ENCODE assay signal across 1 cellular context in genomic region chr20:17896771-17897369, GRCh38.
TF ChIP-seq lines count a peak whose summit lies in the region.

No MANE protein-coding gene starts in this region.

TF ChIP-seq in HepG2, 621 proteins besides CTCF, POLR2A, EP300 and RAD21 (continued from another document):
- peak; percentile 82; the same call in 1 of the 2 replicates for TF ChIP-seq ZNF318 (CRISPR knock-in tag; IDR thresholded peaks at IDR 0.05)
- TF ChIP-seq JARID2 (CRISPR knock-in tag; IDR thresholded peaks at IDR 0.05; ENCODE audit: insufficient replicate concordance), result peak; percentile 83
- TF ChIP-seq IKZF4 (CRISPR knock-in tag; IDR thresholded peaks at IDR 0.05; ENCODE audit: borderline replicate concordance, low read depth, not compliant biosample characterization), result no peak
- peak; percentile 85 for TF ChIP-seq NKX3-1 (CRISPR knock-in tag; IDR thresholded peaks at IDR 0.05)
- TF ChIP-seq REST (IDR thresholded peaks at IDR 0.05; ENCODE audit: borderline replicate concordance in 1 of 2, low read depth in 1 of 2, low read length in 2 of 2), result peak in 1 of 2 experiments; percentile 79; a peak in 1 of 4 replicates
- peak; percentile 90 for TF ChIP-seq TGIF2 (CRISPR knock-in tag; IDR thresholded peaks at IDR 0.05)
- TF ChIP-seq SSRP1 (CRISPR knock-in tag; IDR thresholded peaks at IDR 0.05), result peak; percentile 87
- no peak for TF ChIP-seq TBP (CRISPR knock-in tag; IDR thresholded peaks at IDR 0.05)
- no peak for TF ChIP-seq GABPA (IDR thresholded peaks at IDR 0.05; ENCODE audit: low read depth, low read length)
- TF ChIP-seq GABPA (CRISPR knock-in tag; IDR thresholded peaks at IDR 0.05; ENCODE audit: low read depth), result peak; percentile 55
- peak; percentile 84 for TF ChIP-seq CREM (IDR thresholded peaks at IDR 0.05)
- no peak for TF ChIP-seq CREM (CRISPR knock-in tag; IDR thresholded peaks at IDR 0.05)
- TF ChIP-seq SOX5 (CRISPR knock-in tag; IDR thresholded peaks at IDR 0.05; ENCODE audit: borderline replicate concordance), result peak; percentile 94
- no peak for TF ChIP-seq TEF (CRISPR knock-in tag; IDR thresholded peaks at IDR 0.05)
- peak; percentile 63; the same call in 1 of the 2 replicates for TF ChIP-seq ZNF772 (CRISPR knock-in tag; IDR thresholded peaks at IDR 0.05)
- peak; percentile 98 for TF ChIP-seq HMG20A (CRISPR knock-in tag; IDR thresholded peaks at IDR 0.05; ENCODE audit: borderline replicate concordance)
- TF ChIP-seq REPIN1 (CRISPR knock-in tag; IDR thresholded peaks at IDR 0.05; ENCODE audit: borderline replicate concordance, low read depth), result peak; percentile 83; the same call in 1 of the 2 replicates
- peak; percentile 92; the same call in 1 of the 2 replicates for TF ChIP-seq SMAD3 (CRISPR knock-in tag; IDR thresholded peaks at IDR 0.05)
- no peak for TF ChIP-seq CENPX (CRISPR knock-in tag; IDR thresholded peaks at IDR 0.05)
- peak; percentile 54; the same call in 1 of the 2 replicates for TF ChIP-seq ZNF564 (CRISPR knock-in tag; IDR thresholded peaks at IDR 0.05)
- peak; percentile 47; the same call in 1 of the 2 replicates for TF ChIP-seq ZNF232 (CRISPR knock-in tag; IDR thresholded peaks at IDR 0.05; ENCODE audit: borderline replicate concordance)
- no peak for TF ChIP-seq SP4 (CRISPR knock-in tag; IDR thresholded peaks at IDR 0.05)
- peak; percentile 95 for TF ChIP-seq ZNF503 (CRISPR knock-in tag; IDR thresholded peaks at IDR 0.05)
- peak; percentile 98 for TF ChIP-seq PITX1 (CRISPR knock-in tag; IDR thresholded peaks at IDR 0.05)
- TF ChIP-seq POGZ (CRISPR knock-in tag; IDR thresholded peaks at IDR 0.05), result peak; percentile 75; the same call in 1 of the 2 replicates
- no peak for TF ChIP-seq SNAI1 (CRISPR knock-in tag; IDR thresholded peaks at IDR 0.05; ENCODE audit: borderline replicate concordance)
- TF ChIP-seq ZNF292 (CRISPR knock-in tag; IDR thresholded peaks at IDR 0.05; ENCODE audit: borderline replicate concordance, low read depth), result peak; percentile 98
- no peak for TF ChIP-seq HES4 (CRISPR knock-in tag; IDR thresholded peaks at IDR 0.05; ENCODE audit: borderline replicate concordance)
